19 cellular contexts compared by ENCODE assay signal in the genomic region with DNA sequence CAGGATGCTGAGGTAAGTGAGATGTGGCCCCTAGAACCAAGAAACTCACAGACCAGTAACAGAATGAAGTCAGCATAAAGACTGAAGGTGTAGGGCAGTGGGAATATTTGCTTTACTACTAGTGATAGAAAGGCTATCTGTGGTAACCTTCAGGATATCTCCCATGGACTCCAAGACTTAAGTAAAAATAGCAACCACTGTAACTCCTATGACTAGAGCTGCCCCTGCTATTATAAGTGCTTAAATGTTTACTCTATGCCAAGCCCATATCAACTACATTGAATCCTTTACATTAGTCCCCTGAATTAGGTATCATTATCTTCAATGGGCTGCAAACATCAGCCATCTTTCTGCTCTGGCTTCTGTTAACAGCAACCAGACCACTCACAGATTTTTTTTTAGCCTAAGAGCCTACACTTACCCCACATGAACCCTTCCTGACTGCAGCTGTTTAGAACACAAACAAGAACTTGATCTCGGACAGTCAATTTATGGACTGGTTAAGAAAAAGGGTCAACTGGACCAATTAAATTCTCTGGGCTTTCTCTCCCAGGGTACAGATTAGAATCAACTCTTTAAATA.
A peak's percentile ranks its signal among the peaks of the same experiment; 100 is the strongest.
DNase-seq lines count a peak whose midpoint lies in the region; ATAC-seq, FAIRE-seq and TF ChIP-seq lines count a peak whose summit lies in the region.
"Had no signal": no experiment of that assay in that cellular context is flagged by ENCODE, and none has a peak within 500 bp of the region (broad histone marks: within the 10 kb centered on the region; RNA-seq: fewer than 3 reads in every experiment).

No MANE protein-coding gene starts in this region.

- ATAC-seq in heart right ventricle (peak; percentile 58 to 94 (median 77)), right cardiac atrium (no peak), HG03159 (IDR thresholded peaks at IDR 0.05; ENCODE audit: unreplicated experiment) (no peak)
- ATAC-seq: K562, Panc1 had no signal

- no peak overlapping the region for H3K4me3 ChIP-seq in heart right ventricle
- no peak overlapping the region for H3K4me3 ChIP-seq in right cardiac atrium (ENCODE audit: low read length)
- H3K4me3 ChIP-seq in left ventricle myocardium inferior = no peak overlapping the region
- H3K4me3 ChIP-seq: K562 had no signal

- DNase-seq in NCI-H1417 (lab: John Stamatoyannopoulos, UW) = peak in 2 of 3 experiments; percentile 8 to 55
- DNase-seq in NCI-H1417 treated with DMSO at 0.1 percent for 48 hours (lab: John Stamatoyannopoulos, UW) = no peak
- DNase-seq in heart right ventricle = no peak
- no peak for DNase-seq in right cardiac atrium
- DNase-seq in left ventricle myocardium inferior = no peak
- no peak for DNase-seq in urothelium cell line (ENCODE audit: low spot score)
- DNase-seq in activated CD8-positive, alpha-beta memory T cell treated with anti-CD3 and anti-CD28 coated beads, Interleukin-2, amount 50 U/mL, for 4 hours = no peak
- DNase-seq: 8988T; CD4-positive, CD25-positive, alpha-beta regulatory T cell; COR-L47; DMS 273 treated with DMSO at 0.1 percent for 48 hours; GDM1; H7; HFFc6; NCI-H1436; NCI-H2081 treated with DMSO at 0.1 percent for 48 hours had no signal

- H3K4me1 ChIP-seq in heart right ventricle (peaks cover 0 to 7% (median 0%) of the 10 kb centered on the region in 9 donors), right cardiac atrium (ENCODE audit: control insufficient read depth, insufficient read depth, low read length) (no peaks in the 10 kb centered on the region), left ventricle myocardium inferior (peaks cover 10% of the 10 kb centered on the region)

- intact Hi-C loops in heart right ventricle (cut with DNase I) = no loop called here
- intact Hi-C loops in right cardiac atrium (cut with DNase I) = no loop called here
- intact Hi-C loops in left ventricle myocardium inferior (cut with micrococcal nuclease) = no loop called here

- no peaks in the 10 kb centered on the region for H3K27me3 ChIP-seq in heart right ventricle
- no peaks in the 10 kb centered on the region for H3K27me3 ChIP-seq in right cardiac atrium (ENCODE audit: control insufficient read depth, insufficient read depth)
- H3K27me3 ChIP-seq in left ventricle myocardium inferior (ENCODE audit: low read depth) = no peaks in the 10 kb centered on the region

- no peak for TF ChIP-seq CTCF in heart right ventricle (IDR thresholded peaks at IDR 0.05)
- no peak for TF ChIP-seq CTCF in left ventricle myocardium inferior (IDR thresholded peaks at IDR 0.05; ENCODE audit: borderline replicate concordance)

- H3K9me3 ChIP-seq in heart right ventricle (peaks cover 0 to 5% (median 0%) of the 10 kb centered on the region in 11 donors), right cardiac atrium (ENCODE audit: control insufficient read depth, low read length) (no peaks in the 10 kb centered on the region), left ventricle myocardium inferior (replicated peaks) (no peaks in the 10 kb centered on the region)

- 19 to 39% methylated on average over 1 of the region's 1 CpG for WGBS in heart right ventricle, 2 donors
- 33% methylated on average over 1 of the region's 1 CpG for WGBS in right cardiac atrium

- no peak for FAIRE-seq in urothelium cell line (lab: Jason Lieb, UNC)
- FAIRE-seq: K562 had no signal

- H3K27ac ChIP-seq in heart right ventricle (no peak overlapping the region), right cardiac atrium (ENCODE audit: low read length) (no peak overlapping the region), left ventricle myocardium inferior (replicated peaks) (peak overlapping the region; percentile 17)

- no peaks in the 10 kb centered on the region for H3K36me3 ChIP-seq in heart right ventricle
- no peaks in the 10 kb centered on the region for H3K36me3 ChIP-seq in left ventricle myocardium inferior

Comparison
In these comparisons a context has a peak if more than half of its experiments do, and no peak if none do; other contexts are left out.
1. DNase-seq: peak in NCI-H1417 (2 of 3); none in NCI-H1417 treated with DMSO at 0.1 percent for 48 hours (single experiment), heart right ventricle (0 of 2), right cardiac atrium (0 of 3), left ventricle myocardium inferior (single experiment), urothelium cell line (single experiment) and activated CD8-positive, alpha-beta memory T cell treated with anti-CD3 and anti-CD28 coated beads, Interleukin-2, amount 50 U/mL, for 4 hours (single experiment).
2. ATAC-seq: peak in heart right ventricle (8 of 8); none in right cardiac atrium (0 of 2) and HG03159 (single experiment).